Comparison of ENCODE assay signal across 8 cellular contexts in the genomic region with DNA sequence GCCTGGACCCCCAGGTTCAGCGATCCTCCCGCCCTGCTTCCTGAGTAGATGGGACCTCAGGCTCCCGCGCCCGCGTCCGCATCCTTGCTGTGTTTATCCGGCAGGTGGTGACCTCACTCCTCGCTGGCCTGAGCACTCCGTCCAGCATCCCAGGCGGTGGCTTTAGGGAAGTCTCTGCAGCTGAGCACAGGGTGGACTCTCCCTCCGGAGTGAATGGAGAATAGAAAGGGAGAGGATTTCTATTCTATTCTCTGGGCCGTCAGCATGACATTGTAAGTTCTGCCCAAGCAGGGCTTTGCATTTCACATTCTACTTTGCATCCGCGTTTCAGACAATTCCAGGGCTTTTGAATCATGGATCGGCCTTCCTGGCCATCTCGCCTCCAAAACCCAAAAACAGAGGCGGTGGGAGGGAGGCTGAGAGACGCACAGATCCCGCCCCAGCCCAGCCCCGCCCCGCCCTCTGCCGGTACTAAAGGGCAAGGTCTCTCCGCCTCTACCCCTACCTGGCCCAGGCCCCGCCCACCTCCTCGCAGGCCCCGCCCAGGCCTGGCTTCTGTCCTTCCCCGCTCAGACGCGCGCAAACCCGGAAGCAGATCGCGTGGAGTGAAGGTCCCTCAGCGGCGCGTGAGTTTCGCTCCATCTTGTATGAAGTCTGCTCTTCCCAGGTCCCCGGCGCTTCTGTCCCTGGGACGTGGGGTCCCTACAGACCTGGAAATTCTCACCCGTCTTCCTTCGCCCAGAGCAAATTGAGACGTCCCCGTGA. TPM values are rescaled to one million over a fixed set of nuclear protein-coding genes. Genes with fewer than 3 reads are reported as not detected.
A peak's percentile ranks its signal among the peaks of the same experiment; 100 is the strongest.
DNase-seq lines count a peak whose midpoint lies in the region; ATAC-seq and TF ChIP-seq lines count a peak whose summit lies in the region.

TSS of gene ZNF525 (plus strand) at position 572 of the 765 bp plus-strand sequence. CDS start 6,577 bp downstream, outside the sequence.

- peak; percentile 98 for ATAC-seq in GM21447 (IDR thresholded peaks at IDR 0.05; ENCODE audit: unreplicated experiment)
- peak; percentile 100 for ATAC-seq in activated T-cell treated with anti-CD3 and anti-CD28 coated beads, Interleukin-2, amount 50 U/mL, for 72 hours (replicated peaks in 1 of 2)
- ATAC-seq in naive thymus-derived CD8-positive, alpha-beta T cell = peak; percentile 99
- ATAC-seq in stimulated activated naive B cell treated with anti-CD40 and anti-IgM and Interleukin-4, amounts not matched to agents 10 μg/mL and 1 μg/mL and 100 μg/mL, for 72 hours (replicated peaks) = peak; percentile 99

- peaks cover 22% of the 10 kb centered on the region for H3K4me1 Mint-ChIP-seq in activated T-cell treated with anti-CD3 and anti-CD28 coated beads, Interleukin-2, amount 50 U/mL, for 72 hours (ENCODE audit: low read depth)
- H3K4me1 Mint-ChIP-seq in naive thymus-derived CD8-positive, alpha-beta T cell = peaks cover 13 to 32% (median 23%) of the 10 kb centered on the region in 4 donors
- peaks cover 16 to 43% of the 10 kb centered on the region in 2 donors for H3K4me1 Mint-ChIP-seq in stimulated activated naive B cell treated with anti-CD40 and anti-IgM and Interleukin-4, amounts not matched to agents 10 μg/mL and 1 μg/mL and 100 μg/mL, for 72 hours

- POLR2A ChIA-PET in naive thymus-derived CD8-positive, alpha-beta T cell (lab: Charles Lee) = no interaction called here

- peaks cover 4% of the 10 kb centered on the region; the same call in 1 of the 2 replicates for H3K27me3 ChIP-seq in HUES64 (ENCODE audit: insufficient read depth, low read length)
- H3K27me3 ChIP-seq in fibroblast of lung (ENCODE audit: control insufficient read depth, insufficient read depth, low read length) = no peaks in the 10 kb centered on the region

- H3K27ac ChIP-seq in HUES64 (ENCODE audit: low read depth, low read length) = peak within 1 kb of the TSS; percentile 45; the same call in 1 of the 2 replicates
- no peak within 1 kb of the TSS for H3K27ac ChIP-seq in fibroblast of lung (ENCODE audit: insufficient read depth, low read length)

- no peaks in the 10 kb centered on the region for H4K20me1 ChIP-seq in fibroblast of lung (ENCODE audit: control insufficient read depth, extremely low read depth, insufficient read depth, low read length)

- DNase-seq in DMS 273 (lab: John Stamatoyannopoulos, UW; ENCODE audit: unreplicated experiment) (peak; percentile 92), fibroblast of lung (ENCODE audit: low read depth in 2 of 2) (peak; percentile 65 to 73)
- DNase-seq in activated T-cell treated with anti-CD3 and anti-CD28 coated beads, Interleukin-2, amount 50 U/mL, for 72 hours = peak; percentile 97 to 98
- DNase-seq in naive thymus-derived CD8-positive, alpha-beta T cell = peak; percentile 91 to 98 (median 97)
- DNase-seq in stimulated activated naive B cell treated with anti-CD40 and anti-IgM and Interleukin-4, amounts not matched to agents 10 μg/mL and 1 μg/mL and 100 μg/mL, for 72 hours = peak; percentile 94

- H3K27me3 Mint-ChIP-seq in activated T-cell treated with anti-CD3 and anti-CD28 coated beads, Interleukin-2, amount 50 U/mL, for 72 hours (ENCODE audit: low read depth) = no peaks in the 10 kb centered on the region
- peaks cover 0 to 1% (median 0%) of the 10 kb centered on the region in 5 donors for H3K27me3 Mint-ChIP-seq in naive thymus-derived CD8-positive, alpha-beta T cell
- H3K27me3 Mint-ChIP-seq in stimulated activated naive B cell treated with anti-CD40 and anti-IgM and Interleukin-4, amounts not matched to agents 10 μg/mL and 1 μg/mL and 100 μg/mL, for 72 hours = no peaks in the 10 kb centered on the region

- H3K9me3 ChIP-seq in HUES64 (ENCODE audit: insufficient read depth, low read depth, low read length) (no peaks in the 10 kb centered on the region), fibroblast of lung (ENCODE audit: control insufficient read depth, insufficient read depth, low read depth, low read length) (no peaks in the 10 kb centered on the region)

- H3K36me3 ChIP-seq in HUES64 (ENCODE audit: insufficient read depth, low read length) = no peaks in the 10 kb centered on the region
- H3K36me3 ChIP-seq in fibroblast of lung (ENCODE audit: control insufficient read depth, insufficient read depth, low read length) = no peaks in the 10 kb centered on the region

- 1% methylated on average over 44 of the region's 45 CpGs for WGBS in HUES64

- H3K36me3 Mint-ChIP-seq in activated T-cell treated with anti-CD3 and anti-CD28 coated beads, Interleukin-2, amount 50 U/mL, for 72 hours (ENCODE audit: insufficient read depth in 2 of 2) = peaks cover 6 to 26% of the 10 kb centered on the region in 2 donors
- H3K36me3 Mint-ChIP-seq in naive thymus-derived CD8-positive, alpha-beta T cell = peaks cover 12 to 20% (median 14%) of the 10 kb centered on the region in 3 donors
- peaks cover 13 to 14% of the 10 kb centered on the region in 2 donors for H3K36me3 Mint-ChIP-seq in stimulated activated naive B cell treated with anti-CD40 and anti-IgM and Interleukin-4, amounts not matched to agents 10 μg/mL and 1 μg/mL and 100 μg/mL, for 72 hours

- H3K4me2 ChIP-seq in fibroblast of lung (ENCODE audit: extremely low read depth, insufficient read depth, low read length) = peak within 1 kb of the TSS; percentile 53

- H3K4me3 ChIP-seq in HUES64 (ENCODE audit: low read length) (peak within 1 kb of the TSS; percentile 99), fibroblast of lung (replicated peaks in 1 of 4; ENCODE audit: control extremely low read depth in 1 of 4, insufficient read depth in 1 of 4, low read depth in 3 of 4, low read length in 4 of 4) (peak within 1 kb of the TSS; percentile 39 to 67 (median 52))

- peak within 1 kb of the TSS; percentile 80 for H2AFZ ChIP-seq in fibroblast of lung (ENCODE audit: low read length)

- H3K27ac Mint-ChIP-seq in activated T-cell treated with anti-CD3 and anti-CD28 coated beads, Interleukin-2, amount 50 U/mL, for 72 hours = peak within 1 kb of the TSS; percentile 44
- peak within 1 kb of the TSS; percentile 90 to 99 (median 98) for H3K27ac Mint-ChIP-seq in naive thymus-derived CD8-positive, alpha-beta T cell
- H3K27ac Mint-ChIP-seq in stimulated activated naive B cell treated with anti-CD40 and anti-IgM and Interleukin-4, amounts not matched to agents 10 μg/mL and 1 μg/mL and 100 μg/mL, for 72 hours = peak within 1 kb of the TSS; percentile 96

- peak within 1 kb of the TSS; percentile 86 for H3K9ac ChIP-seq in HUES64 (ENCODE audit: low read depth, low read length)
- H3K9ac ChIP-seq in fibroblast of lung (ENCODE audit: insufficient read depth, low read length) = peak within 1 kb of the TSS; percentile 51

- no peaks in the 10 kb centered on the region for H3K79me2 ChIP-seq in fibroblast of lung (ENCODE audit: control insufficient read depth, insufficient read depth, low read length)

- H3K4me1 ChIP-seq in HUES64 (ENCODE audit: insufficient read depth, low read length) (peaks cover 7% of the 10 kb centered on the region; the same call in 1 of the 2 replicates), fibroblast of lung (ENCODE audit: control insufficient read depth, extremely low read depth, insufficient read depth, low read length) (no peaks in the 10 kb centered on the region)

- H3K4me3 Mint-ChIP-seq in activated T-cell treated with anti-CD3 and anti-CD28 coated beads, Interleukin-2, amount 50 U/mL, for 72 hours = peak within 1 kb of the TSS; percentile 86 to 91
- peak within 1 kb of the TSS; percentile 95 to 98 (median 96) for H3K4me3 Mint-ChIP-seq in naive thymus-derived CD8-positive, alpha-beta T cell
- peak within 1 kb of the TSS; percentile 90 to 97 for H3K4me3 Mint-ChIP-seq in stimulated activated naive B cell treated with anti-CD40 and anti-IgM and Interleukin-4, amounts not matched to agents 10 μg/mL and 1 μg/mL and 100 μg/mL, for 72 hours

- peak in 1 of 2 donors; percentile 3 for TF ChIP-seq CTCF in fibroblast of lung (conservative IDR thresholded peaks at IDR 0.05 in 1 of 2, IDR thresholded peaks at IDR 0.05 in 1 of 2; ENCODE audit: low read depth in 1 of 2, low read length in 2 of 2)

- H3K9me3 Mint-ChIP-seq in activated T-cell treated with anti-CD3 and anti-CD28 coated beads, Interleukin-2, amount 50 U/mL, for 72 hours = peaks cover 0 to 2% of the 10 kb centered on the region in 2 donors
- peaks cover 0 to 59% (median 7%) of the 10 kb centered on the region in 9 donors for H3K9me3 Mint-ChIP-seq in naive thymus-derived CD8-positive, alpha-beta T cell
- peaks cover under 1 to 4% of the 10 kb centered on the region in 2 donors for H3K9me3 Mint-ChIP-seq in stimulated activated naive B cell treated with anti-CD40 and anti-IgM and Interleukin-4, amounts not matched to agents 10 μg/mL and 1 μg/mL and 100 μg/mL, for 72 hours

TF ChIP-seq in PFSK-1, 5 proteins besides CTCF, POLR2A, EP300 and RAD21:
- TF ChIP-seq FOXP2 (optimal IDR thresholded peaks at IDR 0.05; ENCODE audit: borderline replicate concordance, extremely low read depth, extremely low read length, insufficient read depth) (no peak), POLR2AphosphoS5 (IDR thresholded peaks at IDR 0.05; ENCODE audit: low read depth, low read length) (peak; percentile 52; the same call in 1 of the 2 replicates)
TF ChIP-seq in PFSK-1: peak in this region for 1.

RNA-seq across cellular contexts. Expression of gene ZNF525, which starts in this region (rescaled TPM):
- 15.8 TPM for polyA plus RNA-seq in HUES64 (2013, experiment 1 of 2)
- polyA plus RNA-seq in HUES64 (2013, experiment 2 of 2) = 17.1 TPM
- polyA plus RNA-seq in PFSK-1 (2012; ENCODE audit: insufficient read length, low read depth) = 0.38 TPM
- 10 to 100 TPM; 20.7 to 27.0 TPM for total RNA-seq in activated T-cell treated with anti-CD3 and anti-CD28 coated beads, Interleukin-2, amount 50 U/mL, for 72 hours
- total RNA-seq in fibroblast of lung = 6.8 and 7.4 TPM in 2 replicates
- polyA plus RNA-seq in fibroblast of lung = 1.8 and 4.8 TPM in 2 replicates
- polyA plus RNA-seq in fibroblast of lung (2012) = 1.1 and 4.4 TPM in 2 replicates
- polyA minus RNA-seq in fibroblast of lung (ENCODE audit: low replicate concordance) = 0.48 and 0.98 TPM in 2 replicates
- total RNA-seq in naive thymus-derived CD8-positive, alpha-beta T cell = 10 to 100 TPM; 36.3 to 37.7 TPM
- polyA plus RNA-seq in naive thymus-derived CD8-positive, alpha-beta T cell = 10 to 100 TPM in 1 of 3 donors, 1 to 10 TPM in 2; 9.4 to 17.1 (median 9.6) TPM

Comparison
In these comparisons a context has a peak if more than half of its experiments do, and no peak if none do; other contexts are left out.
1. H3K27ac Mint-ChIP-seq: peak in every context shown above with its lines; median percentile 98 in naive thymus-derived CD8-positive, alpha-beta T cell; 96 in stimulated activated naive B cell treated with anti-CD40 and anti-IgM and Interleukin-4, amounts not matched to agents 10 μg/mL and 1 μg/mL and 100 μg/mL, for 72 hours; 44 in activated T-cell treated with anti-CD3 and anti-CD28 coated beads, Interleukin-2, amount 50 U/mL, for 72 hours.